1 cellular context compared by ENCODE assay signal in genomic region chr13:75783906-75784485, GRCh38.
TF ChIP-seq lines count a peak whose summit lies in the region.

No MANE protein-coding gene starts in this region.

TF ChIP-seq in HepG2, 621 proteins besides CTCF, POLR2A, EP300 and RAD21 (continued from another document):
- TF ChIP-seq ZBED4 (CRISPR knock-in tag; IDR thresholded peaks at IDR 0.05; ENCODE audit: borderline replicate concordance): no peak
- TF ChIP-seq LRRFIP1 (CRISPR knock-in tag; conservative IDR thresholded peaks at IDR 0.05): no peak
- no peak for TF ChIP-seq NONO (IDR thresholded peaks at IDR 0.05)
- no peak for TF ChIP-seq NONO (CRISPR knock-in tag; conservative IDR thresholded peaks at IDR 0.05)
- TF ChIP-seq THRA (CRISPR knock-in tag; IDR thresholded peaks at IDR 0.05; ENCODE audit: borderline replicate concordance): no peak
- no peak for TF ChIP-seq ZNF280D (CRISPR knock-in tag; IDR thresholded peaks at IDR 0.05)
- TF ChIP-seq DR1 (CRISPR knock-in tag; IDR thresholded peaks at IDR 0.05): no peak
- no peak for TF ChIP-seq ZMAT5 (CRISPR knock-in tag; IDR thresholded peaks at IDR 0.05; ENCODE audit: borderline replicate concordance, low read depth)
- TF ChIP-seq ZNF496 (CRISPR knock-in tag; IDR thresholded peaks at IDR 0.05; ENCODE audit: insufficient replicate concordance): no peak
